In the genomic region with DNA sequence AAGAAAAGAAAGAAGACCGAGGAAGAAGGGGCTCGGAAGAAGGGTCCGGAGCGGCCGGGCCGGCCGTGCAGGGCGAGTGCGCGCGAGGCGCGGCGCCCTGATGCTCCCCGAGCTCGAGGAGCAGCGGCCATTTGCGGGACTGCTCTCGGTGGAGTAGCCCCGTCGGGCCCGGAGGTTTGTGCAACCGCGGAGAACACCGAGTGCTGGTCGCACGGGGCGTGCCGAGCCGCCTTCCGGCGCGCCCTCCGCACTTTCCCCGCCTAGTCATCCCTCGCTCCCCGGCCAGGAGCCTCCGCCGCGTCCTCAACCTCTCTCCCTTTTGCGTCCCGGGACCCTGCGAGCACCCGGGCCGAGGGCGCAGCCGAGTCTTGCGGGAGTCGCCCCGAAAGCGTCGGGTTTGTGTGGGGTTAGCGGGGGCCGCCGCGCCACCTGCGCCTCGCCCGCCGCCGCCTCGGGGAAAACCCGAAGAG, we compare ENCODE assay signal across 11 cellular contexts.
DNase-seq lines count a peak whose midpoint lies in the region; ATAC-seq and TF ChIP-seq lines count a peak whose summit lies in the region.
"Had no signal": no experiment of that assay in that cellular context is flagged by ENCODE, and none has a peak within 500 bp of the region (broad histone marks: within the 10 kb centered on the region; RNA-seq: fewer than 3 reads in every experiment).

No MANE protein-coding gene starts in this region.

- no peaks in the 10 kb centered on the region for H3K9me3 Mint-ChIP-seq in activated naive CD4-positive, alpha-beta T cell treated with anti-CD3 and anti-CD28 coated beads, Interleukin-2, amount 10 ng/mL, durations not matched to agents 7 days and 5 days
- H3K9me3 Mint-ChIP-seq in activated naive CD8-positive, alpha-beta T cell treated with anti-CD3 and anti-CD28 coated beads, Interleukin-2, amount 10 ng/mL, durations not matched to agents 7 days and 5 days = no peaks in the 10 kb centered on the region

- DNase-seq in activated naive CD4-positive, alpha-beta T cell treated with anti-CD3 and anti-CD28 coated beads, Interleukin-2, amount 10 ng/mL, durations not matched to agents 7 days and 5 days = peak; percentile 24
- DNase-seq in activated naive CD4-positive, alpha-beta T cell (lab: John Stamatoyannopoulos, UW) = no peak
- DNase-seq in activated naive CD8-positive, alpha-beta T cell treated with anti-CD3 and anti-CD28 coated beads, Interleukin-2, amount 10 ng/mL, durations not matched to agents 7 days and 5 days = peak; percentile 40
- DNase-seq in lung (ENCODE audit: low spot score) = no peak
- DNase-seq in tibial artery = no peak
- no peak for DNase-seq in caudate nucleus (lab: John Stamatoyannopoulos, UW)
- DNase-seq in DMS114 treated with DMSO at 0.1 percent for 48 hours (lab: John Stamatoyannopoulos, UW; ENCODE audit: unreplicated experiment) = no peak
- DNase-seq: brain microvascular endothelial cell, HCEC 1CT, NCI-H2171 treated with DMSO at 0.1 percent for 48 hours had no signal

- H3K27ac ChIP-seq in lung (ENCODE audit: low read depth in 1 of 2, low read length in 1 of 2) (no peak overlapping the region), tibial artery (no peak overlapping the region), caudate nucleus (ENCODE audit: low read depth, low read length) (no peak overlapping the region)
- H3K27ac ChIP-seq: brain microvascular endothelial cell had no signal

- H3K4me3 Mint-ChIP-seq in activated naive CD4-positive, alpha-beta T cell treated with anti-CD3 and anti-CD28 coated beads, Interleukin-2, amount 10 ng/mL, durations not matched to agents 7 days and 5 days = peak overlapping the region; percentile 66
- peak overlapping the region; percentile 72 for H3K4me3 Mint-ChIP-seq in activated naive CD8-positive, alpha-beta T cell treated with anti-CD3 and anti-CD28 coated beads, Interleukin-2, amount 10 ng/mL, durations not matched to agents 7 days and 5 days

- H3K36me3 ChIP-seq in lung (ENCODE audit: control insufficient read depth in 2 of 2, insufficient read depth in 2 of 2, low read length in 2 of 2) = no peaks in the 10 kb centered on the region
- peaks cover 0 to 3% (median 0%) of the 10 kb centered on the region in 3 donors for H3K36me3 ChIP-seq in tibial artery
- H3K36me3 ChIP-seq: brain microvascular endothelial cell had no signal

- ATAC-seq in activated naive CD8-positive, alpha-beta T cell treated with anti-CD3 and anti-CD28 coated beads, Interleukin-2, amount 10 ng/mL, durations not matched to agents 7 days and 5 days (ENCODE audit: low read depth) = peak; percentile 64
- ATAC-seq in lung (ENCODE audit: insufficient read depth, low FRiP score) (peak; percentile 53), GM18520 (IDR thresholded peaks at IDR 0.05; ENCODE audit: unreplicated experiment) (no peak)

- H3K4me3 ChIP-seq in lung = no peak overlapping the region
- H3K4me3 ChIP-seq in tibial artery = peak overlapping the region; percentile 16 to 30

- intact Hi-C loops in tibial artery (cut with DNase I; ENCODE audit: low total_unique reads) = no loop called here

- TF ChIP-seq CTCF in lung (IDR thresholded peaks at IDR 0.05; ENCODE audit: control extremely low read depth, extremely low read depth) = no peak
- no peak for TF ChIP-seq CTCF in tibial artery (IDR thresholded peaks at IDR 0.05)

- H3K4me1 Mint-ChIP-seq in activated naive CD4-positive, alpha-beta T cell treated with anti-CD3 and anti-CD28 coated beads, Interleukin-2, amount 10 ng/mL, durations not matched to agents 7 days and 5 days = peaks cover 7% of the 10 kb centered on the region
- H3K4me1 Mint-ChIP-seq in activated naive CD8-positive, alpha-beta T cell treated with anti-CD3 and anti-CD28 coated beads, Interleukin-2, amount 10 ng/mL, durations not matched to agents 7 days and 5 days = peaks cover 1% of the 10 kb centered on the region

- H3K9me3 ChIP-seq in lung (ENCODE audit: control insufficient read depth in 2 of 2, insufficient read depth in 1 of 2, low read length in 1 of 2) = peaks cover 0 to 14% of the 10 kb centered on the region in 2 donors
- peaks cover 0 to 53% (median 15%) of the 10 kb centered on the region in 3 donors for H3K9me3 ChIP-seq in tibial artery

- H3K36me3 Mint-ChIP-seq in activated naive CD4-positive, alpha-beta T cell treated with anti-CD3 and anti-CD28 coated beads, Interleukin-2, amount 10 ng/mL, durations not matched to agents 7 days and 5 days = no peaks in the 10 kb centered on the region
- no peaks in the 10 kb centered on the region for H3K36me3 Mint-ChIP-seq in activated naive CD8-positive, alpha-beta T cell treated with anti-CD3 and anti-CD28 coated beads, Interleukin-2, amount 10 ng/mL, durations not matched to agents 7 days and 5 days

- POLR2A ChIA-PET in activated naive CD8-positive, alpha-beta T cell treated with anti-CD3 and anti-CD28 coated beads, Interleukin-2, amount 10 ng/mL, durations not matched to agents 7 days and 5 days (lab: Charles Lee) = no interaction called here

- H3K27me3 ChIP-seq in lung (ENCODE audit: control insufficient read depth, insufficient read depth) (no peaks in the 10 kb centered on the region), tibial artery (no peaks in the 10 kb centered on the region)
- H3K27me3 ChIP-seq: brain microvascular endothelial cell had no signal

- H3K4me1 ChIP-seq in lung (ENCODE audit: control insufficient read depth in 2 of 2, insufficient read depth in 2 of 2, low read length in 2 of 2) (peaks cover 0 to 2% of the 10 kb centered on the region in 2 donors), tibial artery (no peaks in the 10 kb centered on the region)

- no peak overlapping the region for H3K27ac Mint-ChIP-seq in activated naive CD4-positive, alpha-beta T cell treated with anti-CD3 and anti-CD28 coated beads, Interleukin-2, amount 10 ng/mL, durations not matched to agents 7 days and 5 days
- H3K27ac Mint-ChIP-seq in activated naive CD8-positive, alpha-beta T cell treated with anti-CD3 and anti-CD28 coated beads, Interleukin-2, amount 10 ng/mL, durations not matched to agents 7 days and 5 days = no peak overlapping the region

- 0 to 34% methylated on average over 22 to 63 of the region's 63 CpGs for WGBS in lung, 2 donors

- H3K27me3 Mint-ChIP-seq in activated naive CD4-positive, alpha-beta T cell treated with anti-CD3 and anti-CD28 coated beads, Interleukin-2, amount 10 ng/mL, durations not matched to agents 7 days and 5 days = peaks cover 39% of the 10 kb centered on the region
- peaks cover 19% of the 10 kb centered on the region for H3K27me3 Mint-ChIP-seq in activated naive CD8-positive, alpha-beta T cell treated with anti-CD3 and anti-CD28 coated beads, Interleukin-2, amount 10 ng/mL, durations not matched to agents 7 days and 5 days

- CTCF ChIA-PET in activated naive CD4-positive, alpha-beta T cell treated with anti-CD3 and anti-CD28 coated beads, Interleukin-2, amount 10 ng/mL, durations not matched to agents 7 days and 5 days (lab: Charles Lee) = no interaction called here

Comparison
In these comparisons a context has a peak if more than half of its experiments do, and no peak if none do; other contexts are left out.
1. DNase-seq: peak in activated naive CD4-positive, alpha-beta T cell treated with anti-CD3 and anti-CD28 coated beads, Interleukin-2, amount 10 ng/mL, durations not matched to agents 7 days and 5 days (single experiment) and activated naive CD8-positive, alpha-beta T cell treated with anti-CD3 and anti-CD28 coated beads, Interleukin-2, amount 10 ng/mL, durations not matched to agents 7 days and 5 days (single experiment); none in activated naive CD4-positive, alpha-beta T cell (0 of 4), lung (single experiment), tibial artery (0 of 2), caudate nucleus (0 of 61) and DMS114 treated with DMSO at 0.1 percent for 48 hours (single experiment).